25 cellular contexts compared by ENCODE assay signal in genomic region chr1:29292344-29292743, GRCh38. TPM values are rescaled to one million over a fixed set of nuclear protein-coding genes. Genes with fewer than 3 reads are reported as not detected.
DNase-seq lines count a peak whose midpoint lies in the region; ATAC-seq and TF ChIP-seq lines count a peak whose summit lies in the region.
"Had no signal": no experiment of that assay in that cellular context is flagged by ENCODE, and none has a peak within 500 bp of the region (broad histone marks: within the 10 kb centered on the region; RNA-seq: fewer than 3 reads in every experiment).

No MANE protein-coding gene starts in this region.

- H3K79me2 ChIP-seq in PC-3 (ENCODE audit: low read length) = no peaks in the 10 kb centered on the region
- no peaks in the 10 kb centered on the region for H3K79me2 ChIP-seq in OCI-LY7 (ENCODE audit: insufficient read depth, low read depth, low read length)

- H3K9ac ChIP-seq in PC-3 (ENCODE audit: low read length) = no peak overlapping the region

- H3K9me2 ChIP-seq in PC-3 (replicated peaks; ENCODE audit: low read length) (no peaks in the 10 kb centered on the region), OCI-LY7 (ENCODE audit: insufficient read depth, low read length) (no peaks in the 10 kb centered on the region)

- TF ChIP-seq CTCF in PC-3 (conservative IDR thresholded peaks at IDR 0.05; ENCODE audit: low read depth, low read length) (no peak), foreskin fibroblast (IDR thresholded peaks at IDR 0.05; ENCODE audit: low read depth, low read length) (no peak), type B pancreatic cell (conservative IDR thresholded peaks at IDR 0.05) (no peak), OCI-LY7 (conservative IDR thresholded peaks at IDR 0.05; ENCODE audit: low read length) (no peak)

- H4K20me1 ChIP-seq in PC-3 (ENCODE audit: low read length) (no peaks in the 10 kb centered on the region), OCI-LY7 (ENCODE audit: insufficient read depth, low read length) (no peaks in the 10 kb centered on the region)

- 0 out of 2 replicates have a peak, but pooled peaks have one; percentile 24 for ATAC-seq in PC-3
- ATAC-seq: HCT116, HepG2, K562 had no signal

- H3K27ac Mint-ChIP-seq in type B pancreatic cell = peak overlapping the region; percentile 33
- H3K27ac Mint-ChIP-seq: CD4-positive, alpha-beta memory T cell had no signal

- H3K4me1 ChIP-seq in PC-3 (ENCODE audit: insufficient read depth, low read length) (no peaks in the 10 kb centered on the region), OCI-LY7 (ENCODE audit: insufficient read depth, low read length, poor library complexity, severe bottlenecking) (peaks cover under 1% of the 10 kb centered on the region)
- H3K4me1 ChIP-seq: SJSA1 had no signal

- no peaks in the 10 kb centered on the region for H3K27me3 ChIP-seq in PC-3 (ENCODE audit: low read length)
- H3K27me3 ChIP-seq: SJSA1 had no signal

- no peak overlapping the region for H2AFZ ChIP-seq in PC-3 (ENCODE audit: low read length)
- no peak overlapping the region for H2AFZ ChIP-seq in OCI-LY7 (ENCODE audit: low read length)

- H3K9me3 ChIP-seq in PC-3 (ENCODE audit: low read length) (no peaks in the 10 kb centered on the region), OCI-LY7 (ENCODE audit: low read length) (no peaks in the 10 kb centered on the region)
- H3K9me3 ChIP-seq: SJSA1 had no signal

- H3K4me3 Mint-ChIP-seq in type B pancreatic cell = no peak overlapping the region
- H3K4me3 Mint-ChIP-seq: CD4-positive, alpha-beta memory T cell had no signal

- POLR2A ChIA-PET in PC-3 (lab: Charles Lee; ENCODE audit: unreplicated experiment) (no interaction called here), OCI-LY7 (lab: Charles Lee) (no interaction called here)

- CTCF ChIA-PET in PC-3 (lab: Charles Lee) = no interaction called here
- CTCF ChIA-PET in OCI-LY7 (lab: Charles Lee; ENCODE audit: unreplicated experiment) = no interaction called here

- peaks cover 13% of the 10 kb centered on the region for H3K36me3 Mint-ChIP-seq in type B pancreatic cell
- H3K36me3 Mint-ChIP-seq: CD4-positive, alpha-beta memory T cell had no signal

- no peaks in the 10 kb centered on the region for H3F3A ChIP-seq in PC-3 (ENCODE audit: low read length, unreplicated experiment)

- H3K36me3 ChIP-seq in PC-3 (ENCODE audit: low read depth, low read length) = no peaks in the 10 kb centered on the region
- H3K36me3 ChIP-seq in OCI-LY7 (ENCODE audit: insufficient read depth, low read length) = no peaks in the 10 kb centered on the region
- H3K36me3 ChIP-seq: SJSA1 had no signal

- H3K9me3 Mint-ChIP-seq in type B pancreatic cell = no peaks in the 10 kb centered on the region

- DNase-seq in PC-3 (no peak), amniotic epithelial cell (ENCODE audit: low read depth) (peak; percentile 72), foreskin fibroblast (peak; percentile 16 to 46), type B pancreatic cell (ENCODE audit: extremely low spot score, unreplicated experiment) (no peak), OCI-LY7 (ENCODE audit: low spot score) (no peak), GM19238 (ENCODE audit: insufficient read length, low spot score) (no peak)
- no peak for DNase-seq in activated CD4-positive, CD25-positive, alpha-beta regulatory T cell treated with anti-CD3 and anti-CD28 coated beads, Interleukin-2, amount 50 U/mL, for 72 hours
- DNase-seq: C1 segment of cervical spinal cord; CD4-positive, alpha-beta memory T cell; COR-L47; DMS53; Kasumi-1; MV-4-11; NCI-H1105; NCI-H1436 treated with DMSO at 0.1 percent for 48 hours; NCI-H187 treated with DMSO at 0.1 percent for 48 hours; NCI-H2107; NCI-H526; NCI-H82; OCI-M1; Right ventricle myocardium superior had no signal

- H3K4me3 ChIP-seq in PC-3 (ENCODE audit: low read length) (no peak overlapping the region), foreskin fibroblast (ENCODE audit: low read depth in 1 of 2, low read length in 2 of 2) (no peak overlapping the region), OCI-LY7 (ENCODE audit: low read depth, low read length, poor library complexity, severe bottlenecking) (no peak overlapping the region)
- H3K4me3 ChIP-seq: K562, SJSA1 had no signal

- BruUV-seq in PC-3 (replicated peaks; lab: Mats Ljungman, UMichigan) = no TSS peak
- no TSS peak for BruUV-seq in OCI-LY7 (replicated peaks; lab: Mats Ljungman, UMichigan)

- H3K27ac ChIP-seq in PC-3 (ENCODE audit: low read length) (no peak overlapping the region), OCI-LY7 (ENCODE audit: low read depth, low read length, poor library complexity, severe bottlenecking) (no peak overlapping the region)
- H3K27ac ChIP-seq: SJSA1 had no signal

- peaks cover 4% of the 10 kb centered on the region for H3K4me1 Mint-ChIP-seq in type B pancreatic cell (ENCODE audit: unreplicated experiment)
- H3K4me1 Mint-ChIP-seq: CD4-positive, alpha-beta memory T cell had no signal

- H3K27me3 Mint-ChIP-seq in type B pancreatic cell = no peaks in the 10 kb centered on the region

- H3K4me2 ChIP-seq in PC-3 (ENCODE audit: low read length) (no peak overlapping the region), OCI-LY7 (ENCODE audit: low read length) (no peak overlapping the region)

- intact Hi-C loops in PC-3 (cut with micrococcal nuclease) (no loop called here), OCI-LY7 (cut with micrococcal nuclease; ENCODE audit: unreplicated experiment) (no loop called here)

RNA-seq across cellular contexts. Expression of gene PTPRU, which starts 56.0 kb away (rescaled TPM):
- 25.7 and 31.4 TPM in 2 replicates for total RNA-seq in PC-3 (2014; rRNA removed)
- total RNA-seq in type B pancreatic cell (ENCODE audit: low replicate concordance) = 66.6 and 129 TPM in 2 replicates
- total RNA-seq in OCI-LY7 (2014; rRNA removed; shearing (Covaris generic)) = 2.5 and 7.3 TPM in 2 replicates
- 3.3 and 4.6 TPM in 2 replicates for total RNA-seq in OCI-LY7 (2022)

Comparison
In these comparisons a context has a peak if more than half of its experiments do, and no peak if none do; other contexts are left out.
1. DNase-seq: peak in amniotic epithelial cell (single experiment) and foreskin fibroblast (2 of 2); none in PC-3 (single experiment), type B pancreatic cell (single experiment), OCI-LY7 (single experiment), activated CD4-positive, CD25-positive, alpha-beta regulatory T cell treated with anti-CD3 and anti-CD28 coated beads, Interleukin-2, amount 50 U/mL, for 72 hours (single experiment) and GM19238 (single experiment).